Comparison of ENCODE assay signal across 28 cellular contexts in genomic region chr5:147617711-147618110, GRCh38.
A peak's percentile ranks its signal among the peaks of the same experiment; 100 is the strongest.
DNase-seq lines count a peak whose midpoint lies in the region; FAIRE-seq and TF ChIP-seq lines count a peak whose summit lies in the region.
"Had no signal": no experiment of that assay in that cellular context is flagged by ENCODE, and none has a peak within 500 bp of the region (broad histone marks: within the 10 kb centered on the region; RNA-seq: fewer than 3 reads in every experiment).

No MANE protein-coding gene starts in this region.

- POLR2A ChIA-PET in HEK293 (lab: Yijun Ruan, JAX) = no interaction called here

- peaks cover 6% of the 10 kb centered on the region for H3K36me3 Mint-ChIP-seq in glutamatergic neuron (ENCODE audit: unreplicated experiment)
- H3K36me3 Mint-ChIP-seq: CD14-positive monocyte; CD4-positive, alpha-beta memory T cell; CD4-positive, CD25-positive, alpha-beta regulatory T cell had no signal

- H2AK5ac ChIP-seq in mesenchymal stem cell (ENCODE audit: low read length, severe bottlenecking) = no peak overlapping the region

- peaks cover 5% of the 10 kb centered on the region; the same call in 1 of the 2 replicates for H3K4me1 ChIP-seq in HEK293 (ENCODE audit: control insufficient read depth, insufficient read depth, low read length)
- no peaks in the 10 kb centered on the region for H3K4me1 ChIP-seq in mesenchymal stem cell (ENCODE audit: control insufficient read depth, insufficient read depth, low read depth, low read length)
- H3K4me1 ChIP-seq: BE2C, BLaER1 had no signal

- no peak overlapping the region for H2BK120ac ChIP-seq in mesenchymal stem cell (ENCODE audit: low read depth, low read length)

- no peaks in the 10 kb centered on the region for H3K27me3 Mint-ChIP-seq in glutamatergic neuron (ENCODE audit: unreplicated experiment)
- H3K27me3 Mint-ChIP-seq: CD4-positive, alpha-beta memory T cell; CD4-positive, CD25-positive, alpha-beta regulatory T cell; CD8-positive, alpha-beta memory T cell had no signal

- H4K91ac ChIP-seq in mesenchymal stem cell (ENCODE audit: low read length) = no peak overlapping the region

- H3K27ac ChIP-seq in HEK293 (ENCODE audit: extremely low read depth, low read depth, low read length) (no peak overlapping the region), mesenchymal stem cell (ENCODE audit: low read length, poor library complexity, severe bottlenecking) (no peak overlapping the region)
- H3K27ac ChIP-seq: BLaER1 had no signal

- H3K9me3 Mint-ChIP-seq in glutamatergic neuron (ENCODE audit: unreplicated experiment) = peaks cover 7% of the 10 kb centered on the region
- H3K9me3 Mint-ChIP-seq: CD8-positive, alpha-beta memory T cell had no signal

- no peak overlapping the region for H2AFZ ChIP-seq in mesenchymal stem cell (ENCODE audit: low read depth, low read length)

- H3K4me1 Mint-ChIP-seq in glutamatergic neuron (ENCODE audit: low read depth, unreplicated experiment) = no peaks in the 10 kb centered on the region
- H3K4me1 Mint-ChIP-seq: CD14-positive monocyte; CD4-positive, alpha-beta memory T cell; CD4-positive, CD25-positive, alpha-beta regulatory T cell; CD8-positive, alpha-beta memory T cell had no signal

- WGBS in mesenchymal stem cell = over 99% methylated on average over 5 of the region's 6 CpGs

- no peak overlapping the region for H4K8ac ChIP-seq in mesenchymal stem cell (ENCODE audit: low read length)

- CTCF ChIA-PET in HEK293 (lab: Yijun Ruan, JAX) = interaction anchor here (1.1 to 1.9 kb wide), 2 partner anchors 10 to 205 kb away, joined by 3 to 11 read pairs; no protein-coding TSS in a partner anchor

- TF ChIP-seq CTCF in HEK293 (tag by site-specific recombination; IDR thresholded peaks at IDR 0.05) (no peak), glutamatergic neuron (IDR thresholded peaks at IDR 0.05; ENCODE audit: partially characterized antibody, unreplicated experiment) (no peak)

- no peak overlapping the region for H3K4me3 Mint-ChIP-seq in glutamatergic neuron (ENCODE audit: unreplicated experiment)
- H3K4me3 Mint-ChIP-seq: CD14-positive monocyte; CD4-positive, alpha-beta memory T cell; CD4-positive, CD25-positive, alpha-beta regulatory T cell; CD8-positive, alpha-beta memory T cell had no signal

- peak; percentile 5 for FAIRE-seq in islet of Langerhans (lab: Jason Lieb, UNC)
- FAIRE-seq: A204.1, GM12878, GM12892, GM18507 had no signal

- H3K9me3 ChIP-seq in HEK293 (ENCODE audit: control insufficient read depth, insufficient read depth, low read depth, low read length) = no peaks in the 10 kb centered on the region
- no peaks in the 10 kb centered on the region for H3K9me3 ChIP-seq in mesenchymal stem cell (ENCODE audit: control insufficient read depth, low read length)
- H3K9me3 ChIP-seq: BE2C had no signal

- H3K27ac Mint-ChIP-seq in glutamatergic neuron (ENCODE audit: unreplicated experiment) = peak overlapping the region; percentile 2
- H3K27ac Mint-ChIP-seq: CD14-positive monocyte; CD4-positive, alpha-beta memory T cell; CD4-positive, CD25-positive, alpha-beta regulatory T cell had no signal

- H3K4me3 ChIP-seq in HEK293 (ENCODE audit: low read depth, low read length) (no peak overlapping the region), mesenchymal stem cell (ENCODE audit: insufficient read depth in 1 of 2, low read depth in 1 of 2, low read length in 2 of 2) (no peak overlapping the region)
- H3K4me3 ChIP-seq: BLaER1, GM12878 had no signal

- no peak overlapping the region for H2BK15ac ChIP-seq in mesenchymal stem cell (ENCODE audit: low read depth, poor library complexity, severe bottlenecking)

- no peak overlapping the region for H2BK5ac ChIP-seq in mesenchymal stem cell (ENCODE audit: low read depth, low read length, poor library complexity, severe bottlenecking)

- H2BK12ac ChIP-seq in mesenchymal stem cell (ENCODE audit: low read length in 2 of 2) = no peak overlapping the region

- no peak overlapping the region for H3K23ac ChIP-seq in mesenchymal stem cell (ENCODE audit: low read length in 2 of 2)

- no peak overlapping the region for H3K4ac ChIP-seq in mesenchymal stem cell (ENCODE audit: low read depth in 1 of 2, low read length in 2 of 2)

- H3K79me1 ChIP-seq in mesenchymal stem cell (replicated peaks; ENCODE audit: low read length, poor library complexity, severe bottlenecking) = no peaks in the 10 kb centered on the region

- H3K4me2 ChIP-seq in mesenchymal stem cell (ENCODE audit: low read length, poor library complexity, severe bottlenecking) = no peak overlapping the region
- H3K4me2 ChIP-seq: BLaER1 had no signal

- peaks cover 3 to 4% of the 10 kb centered on the region in 2 experiments; a peak in 2 of 3 replicates for H3K36me3 ChIP-seq in HEK293 (ENCODE audit: control insufficient read depth in 2 of 2, insufficient read depth in 1 of 2, low read length in 2 of 2)
- H3K36me3 ChIP-seq in mesenchymal stem cell (ENCODE audit: control insufficient read depth in 1 of 2, insufficient read depth in 2 of 2, low read depth in 1 of 2, low read length in 2 of 2) = no peaks in the 10 kb centered on the region

- no peak overlapping the region for H3K18ac ChIP-seq in mesenchymal stem cell (ENCODE audit: low read depth in 1 of 2, low read length in 2 of 2)

- no peaks in the 10 kb centered on the region for H3K27me3 ChIP-seq in mesenchymal stem cell (ENCODE audit: control insufficient read depth in 1 of 2, insufficient read depth in 1 of 2, low read length in 2 of 2)
- H3K27me3 ChIP-seq: BE2C, BLaER1 had no signal

- H3K9ac ChIP-seq in mesenchymal stem cell (ENCODE audit: low read length) = no peak overlapping the region
- H3K9ac ChIP-seq: BLaER1 had no signal

- DNase-seq in amniotic epithelial cell (ENCODE audit: low read depth) (peak; percentile 66), glutamatergic neuron (no peak), NCI-H69 (lab: John Stamatoyannopoulos, UW) (no peak), mesenchymal stem cell (no peak), glomerular visceral epithelial cell (ENCODE audit: extremely low spot score) (no peak), H4 (ENCODE audit: low spot score) (no peak)
- DNase-seq: 8988T; ACHN; BE2C; C1 segment of cervical spinal cord; CD4-positive, alpha-beta memory T cell; CD4-positive, CD25-positive, alpha-beta regulatory T cell; CD8-positive, alpha-beta memory T cell; COR-L47; DMS 273 treated with DMSO at 0.1 percent for 48 hours; DMS153; DMS79; DND-41; EL; GDM1 had no signal

- H3K14ac ChIP-seq in mesenchymal stem cell (ENCODE audit: low read length in 2 of 2) = no peak overlapping the region

TF ChIP-seq in HEK293, 187 proteins besides CTCF, POLR2A, EP300 and RAD21:
- TF ChIP-seq ZSCAN18 (tag by site-specific recombination; IDR thresholded peaks at IDR 0.05) (no peak), MYNN (tag by site-specific recombination; IDR thresholded peaks at IDR 0.05; ENCODE audit: borderline replicate concordance) (no peak), ZNF2 (tag by site-specific recombination; IDR thresholded peaks at IDR 0.05) (no peak), ZEB2 (tag by site-specific recombination; IDR thresholded peaks at IDR 0.05) (no peak), GFI1B (tag by site-specific recombination; IDR thresholded peaks at IDR 0.05) (no peak), ZNF335 (tag by site-specific recombination; conservative IDR thresholded peaks at IDR 0.05) (0 out of 2 replicates have a peak, but pooled peaks have one; percentile 0)
